8 cellular contexts compared by ENCODE assay signal in the genomic region with DNA sequence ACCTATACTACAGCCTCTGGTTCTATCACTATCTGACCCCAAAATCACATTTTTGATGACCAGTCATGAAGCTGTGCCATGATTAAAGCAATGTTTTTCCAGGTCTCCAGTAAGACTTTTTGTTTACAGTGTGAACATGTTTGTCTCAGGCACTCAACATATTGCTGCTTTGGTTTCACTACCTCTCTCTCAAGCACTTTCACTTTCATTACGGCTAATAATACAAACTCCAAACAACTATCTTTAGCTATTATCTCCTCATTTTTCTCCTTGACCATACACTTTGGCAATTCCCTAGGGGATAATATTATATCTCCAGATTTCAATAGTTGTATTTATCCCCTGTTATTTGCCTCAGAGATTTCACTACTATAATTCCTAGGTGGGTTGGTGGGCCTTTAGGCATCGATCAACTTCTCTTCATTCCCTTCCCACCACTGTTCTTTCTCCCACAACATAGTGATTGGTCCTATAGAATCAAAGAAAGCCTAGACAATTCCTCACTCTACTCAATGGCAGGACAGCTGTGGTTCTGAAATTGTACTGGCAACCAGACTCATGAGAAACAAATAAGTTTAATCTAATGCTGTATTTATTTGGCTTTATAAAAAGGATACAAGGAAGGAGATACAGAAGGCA.
DNase-seq lines count a peak whose midpoint lies in the region; ATAC-seq and TF ChIP-seq lines count a peak whose summit lies in the region.

No MANE protein-coding gene starts in this region.

- H3K36me3 ChIP-seq in upper lobe of left lung: no peaks in the 10 kb centered on the region
- no peaks in the 10 kb centered on the region for H3K36me3 ChIP-seq in H7 (replicated peaks; ENCODE audit: control insufficient read depth, insufficient read depth, low read length)
- no peaks in the 10 kb centered on the region for H3K36me3 ChIP-seq in endodermal cell (ENCODE audit: control insufficient read depth, insufficient read depth, low read length)

- H3K27me3 ChIP-seq in upper lobe of left lung (no peaks in the 10 kb centered on the region), H7 (ENCODE audit: control insufficient read depth, insufficient read depth, low read length) (no peaks in the 10 kb centered on the region), endodermal cell (ENCODE audit: control insufficient read depth, insufficient read depth, low read length, poor library complexity, severe bottlenecking) (no peaks in the 10 kb centered on the region)

- H3K27me3 Mint-ChIP-seq in CD14-positive monocyte (ENCODE audit: low read depth in 3 of 3) (no peaks in the 10 kb centered on the region), endodermal cell (ENCODE audit: insufficient read depth) (no peaks in the 10 kb centered on the region)

- TF ChIP-seq CTCF in CD14-positive monocyte (IDR thresholded peaks at IDR 0.05) (no peak), upper lobe of left lung (IDR thresholded peaks at IDR 0.05) (no peak), foreskin fibroblast (IDR thresholded peaks at IDR 0.05; ENCODE audit: low read depth, low read length) (no peak), endodermal cell (conservative IDR thresholded peaks at IDR 0.05) (no peak)

- intact Hi-C loops in CD14-positive monocyte (cut with micrococcal nuclease): no loop called here

- H3K4me1 Mint-ChIP-seq in CD14-positive monocyte: peaks cover 3% of the 10 kb centered on the region
- H3K4me1 Mint-ChIP-seq in endodermal cell: no peaks in the 10 kb centered on the region

- TF ChIP-seq POLR2A in upper lobe of left lung (IDR thresholded peaks at IDR 0.05): no peak

- H3K9me3 Mint-ChIP-seq in CD14-positive monocyte (peaks cover 0 to 2% (median 0%) of the 10 kb centered on the region in 7 donors), endodermal cell (no peaks in the 10 kb centered on the region)

- TF ChIP-seq EP300 in upper lobe of left lung (IDR thresholded peaks at IDR 0.05): no peak

- H3K9me3 ChIP-seq in upper lobe of left lung (no peaks in the 10 kb centered on the region), endodermal cell (ENCODE audit: control insufficient read depth, low read length) (no peaks in the 10 kb centered on the region)

- H3K27ac ChIP-seq in upper lobe of left lung (peak overlapping the region in 2 of 4 donors; percentile 13 to 14), endodermal cell (ENCODE audit: low read depth, low read length) (no peak overlapping the region)

- H3K9ac ChIP-seq in endodermal cell (ENCODE audit: extremely low read depth, low read length, poor library complexity, severe bottlenecking): no peak overlapping the region

- no peaks in the 10 kb centered on the region for H3K36me3 Mint-ChIP-seq in CD14-positive monocyte
- no peaks in the 10 kb centered on the region for H3K36me3 Mint-ChIP-seq in endodermal cell (ENCODE audit: low read depth)

- ATAC-seq in GM19035 (IDR thresholded peaks at IDR 0.05; ENCODE audit: unreplicated experiment) (peak; percentile 87), HG03135 (IDR thresholded peaks at IDR 0.05; ENCODE audit: unreplicated experiment) (peak; percentile 75), SK-N-SH treated with all-trans-retinoic acid at 6 μM for 48 hours (peak; percentile 56), upper lobe of left lung (ENCODE audit: low FRiP score in 2 of 2) (peak in 1 of 2 donors; percentile 62)

- 57 to 58% methylated on average over 2 of the region's 2 CpGs for WGBS in upper lobe of left lung, 2 donors
- 92 to 100% methylated on average over 1 to 2 of the region's 2 CpGs for WGBS in endodermal cell (ENCODE audit: insufficient coverage in 1 of 2, insufficient read length in 1 of 2), 2 experiments

- H3K4me3 ChIP-seq in upper lobe of left lung (peak overlapping the region in 3 of 4 donors; percentile 5 to 18 (median 11)), H7 (ENCODE audit: insufficient read depth, low read depth, low read length) (no peak overlapping the region), foreskin fibroblast (ENCODE audit: low read depth in 1 of 2, low read length in 2 of 2) (no peak overlapping the region), endodermal cell (ENCODE audit: low read length) (no peak overlapping the region)

- peaks cover 0 to 3% (median 0%) of the 10 kb centered on the region in 4 donors for H3K4me1 ChIP-seq in upper lobe of left lung
- H3K4me1 ChIP-seq in endodermal cell (ENCODE audit: control insufficient read depth, insufficient read depth, low read length): no peaks in the 10 kb centered on the region

- H3K27ac Mint-ChIP-seq in CD14-positive monocyte: peak overlapping the region in 5 of 7 donors; percentile 11 to 38 (median 22)
- H3K27ac Mint-ChIP-seq in endodermal cell: no peak overlapping the region

- no peak for DNase-seq in CD14-positive monocyte (ENCODE audit: low spot score)
- DNase-seq in upper lobe of left lung: no peak
- DNase-seq in H7: no peak
- no peak for DNase-seq in foreskin fibroblast
- DNase-seq in endodermal cell: no peak

- peak overlapping the region in 1 of 2 donors; percentile 22 for H3K4me3 Mint-ChIP-seq in CD14-positive monocyte
- H3K4me3 Mint-ChIP-seq in endodermal cell: no peak overlapping the region

TF ChIP-seq in SK-N-SH treated with all-trans-retinoic acid at 6 μM for 48 hours, 23 proteins besides CTCF, POLR2A, EP300 and RAD21:
- TF ChIP-seq ZFP30 (CRISPR knock-in tag; IDR thresholded peaks at IDR 0.05): no peak
- TF ChIP-seq ARNTL (CRISPR knock-in tag; IDR thresholded peaks at IDR 0.05; ENCODE audit: borderline replicate concordance, low read depth): no peak
- TF ChIP-seq ZFP3 (CRISPR knock-in tag; IDR thresholded peaks at IDR 0.05): no peak
- TF ChIP-seq, protein P1, sequence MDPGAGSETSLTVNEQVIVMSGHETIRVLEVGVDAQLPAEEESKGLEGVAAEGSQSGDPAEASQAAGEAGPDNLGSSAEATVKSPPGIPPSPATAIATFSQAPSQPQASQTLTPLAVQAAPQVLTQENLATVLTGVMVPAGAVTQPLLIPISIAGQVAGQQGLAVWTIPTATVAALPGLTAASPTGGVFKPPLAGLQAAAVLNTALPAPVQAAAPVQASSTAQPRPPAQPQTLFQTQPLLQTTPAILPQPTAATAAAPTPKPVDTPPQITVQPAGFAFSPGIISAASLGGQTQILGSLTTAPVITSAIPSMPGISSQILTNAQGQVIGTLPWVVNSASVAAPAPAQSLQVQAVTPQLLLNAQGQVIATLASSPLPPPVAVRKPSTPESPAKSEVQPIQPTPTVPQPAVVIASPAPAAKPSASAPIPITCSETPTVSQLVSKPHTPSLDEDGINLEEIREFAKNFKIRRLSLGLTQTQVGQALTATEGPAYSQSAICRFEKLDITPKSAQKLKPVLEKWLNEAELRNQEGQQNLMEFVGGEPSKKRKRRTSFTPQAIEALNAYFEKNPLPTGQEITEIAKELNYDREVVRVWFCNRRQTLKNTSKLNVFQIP (CRISPR knock-in tag; IDR thresholded peaks at IDR 0.05; ENCODE audit: borderline replicate concordance, low read depth): no peak
- TF ChIP-seq SNAI2 (CRISPR knock-in tag; IDR thresholded peaks at IDR 0.05): no peak
- TF ChIP-seq ZNF8 (CRISPR knock-in tag; IDR thresholded peaks at IDR 0.05): no peak
- TF ChIP-seq GLIS3 (CRISPR knock-in tag; IDR thresholded peaks at IDR 0.05): no peak
- TF ChIP-seq ISL1 (CRISPR knock-in tag; IDR thresholded peaks at IDR 0.05): no peak
- TF ChIP-seq, protein P2, sequence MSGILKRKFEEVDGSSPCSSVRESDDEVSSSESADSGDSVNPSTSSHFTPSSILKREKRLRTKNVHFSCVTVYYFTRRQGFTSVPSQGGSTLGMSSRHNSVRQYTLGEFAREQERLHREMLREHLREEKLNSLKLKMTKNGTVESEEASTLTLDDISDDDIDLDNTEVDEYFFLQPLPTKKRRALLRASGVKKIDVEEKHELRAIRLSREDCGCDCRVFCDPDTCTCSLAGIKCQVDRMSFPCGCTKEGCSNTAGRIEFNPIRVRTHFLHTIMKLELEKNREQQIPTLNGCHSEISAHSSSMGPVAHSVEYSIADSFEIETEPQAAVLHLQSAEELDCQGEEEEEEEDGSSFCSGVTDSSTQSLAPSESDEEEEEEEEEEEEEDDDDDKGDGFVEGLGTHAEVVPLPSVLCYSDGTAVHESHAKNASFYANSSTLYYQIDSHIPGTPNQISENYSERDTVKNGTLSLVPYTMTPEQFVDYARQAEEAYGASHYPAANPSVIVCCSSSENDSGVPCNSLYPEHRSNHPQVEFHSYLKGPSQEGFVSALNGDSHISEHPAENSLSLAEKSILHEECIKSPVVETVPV (CRISPR knock-in tag; IDR thresholded peaks at IDR 0.05): no peak
- no peak for TF ChIP-seq TCF4 (CRISPR knock-in tag; IDR thresholded peaks at IDR 0.05; ENCODE audit: borderline replicate concordance)
- no peak for TF ChIP-seq ESRRG (CRISPR knock-in tag; IDR thresholded peaks at IDR 0.05)

Comparison
In these comparisons a context has a peak if more than half of its experiments do, and no peak if none do; other contexts are left out.
1. H3K4me3 ChIP-seq: peak in upper lobe of left lung (3 of 4); none in H7 (single experiment), foreskin fibroblast (0 of 2) and endodermal cell (single experiment).